Comparison of ENCODE assay signal across 8 cellular contexts in the genomic region with DNA sequence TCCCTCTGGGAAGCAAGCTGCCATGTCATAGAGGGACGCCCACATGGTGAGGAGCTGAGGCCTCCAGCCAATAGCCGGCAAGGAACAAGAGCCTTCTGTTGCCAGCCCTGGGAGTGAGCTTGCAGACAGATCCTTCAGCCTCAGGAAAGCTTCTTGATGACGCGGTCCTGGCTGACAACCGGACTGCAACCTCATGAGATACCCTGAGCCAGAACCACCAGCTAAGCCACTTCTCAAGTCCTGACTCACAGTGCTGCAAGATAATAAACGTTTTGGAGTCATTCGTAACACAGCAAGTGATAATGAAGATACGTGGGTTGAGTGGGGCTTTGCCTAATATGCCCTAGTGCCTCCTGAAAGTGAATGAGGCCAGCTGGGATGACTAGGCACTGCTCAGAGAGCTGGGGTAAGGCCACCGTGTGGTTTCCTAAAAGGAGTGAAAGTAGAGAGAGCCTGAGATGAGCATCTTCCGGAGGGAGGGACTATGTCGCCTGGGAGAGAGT. TPM values are rescaled to one million over a fixed set of nuclear protein-coding genes. Genes with fewer than 3 reads are reported as not detected.
A peak's percentile ranks its signal among the peaks of the same experiment; 100 is the strongest.
DNase-seq lines count a peak whose midpoint lies in the region; ATAC-seq and TF ChIP-seq lines count a peak whose summit lies in the region.

No MANE protein-coding gene starts in this region.

- TF ChIP-seq EP300 in stomach (IDR thresholded peaks at IDR 0.05), result no peak

- H3K27ac ChIP-seq in caudate nucleus (ENCODE audit: low read depth, low read length) (no peak overlapping the region), stomach (peak overlapping the region in 3 of 5 donors; percentile 13 to 63 (median 52))

- DNase-seq in activated CD4-positive, CD25-positive, alpha-beta regulatory T cell treated with anti-CD3 and anti-CD28 coated beads, Interleukin-2, amount 50 U/mL, for 72 hours, result no peak
- DNase-seq in NCI-H460 (ENCODE audit: extremely low read depth, low read depth) (peak; percentile 88), caudate nucleus (lab: John Stamatoyannopoulos, UW) (peak in 45 of 61 donors; percentile 6 to 96 (median 28)), left lobe of liver (ENCODE audit: low spot score) (no peak), stomach (peak; percentile 39), amniotic stem cell (lab: John Stamatoyannopoulos, UW) (no peak)

- H3K27me3 ChIP-seq in stomach, result no peaks in the 10 kb centered on the region

- intact Hi-C loops in stomach (cut with DNase I; ENCODE audit: low total_unique reads), result no loop called here

- H3K9me3 ChIP-seq in stomach, result no peaks in the 10 kb centered on the region

- no peak for TF ChIP-seq POLR2A in stomach (IDR thresholded peaks at IDR 0.05)

- 45 to 59% (median 54%) methylated on average over 10 to 11 of the region's 11 CpGs for WGBS in stomach, 5 donors

- H3K4me3 ChIP-seq in stomach, result no peak overlapping the region

- peaks cover 0 to 3% (median 0%) of the 10 kb centered on the region in 4 donors for H3K4me1 ChIP-seq in stomach

- peak; percentile 77 to 84 for ATAC-seq in activated CD4-positive, CD25-positive, alpha-beta regulatory T cell treated with anti-CD3 and anti-CD28 coated beads, Interleukin-2, amount 50 U/mL, for 24 hours
- ATAC-seq in HG02571 (IDR thresholded peaks at IDR 0.05; ENCODE audit: unreplicated experiment) (peak; percentile 94), left lobe of liver (peak; percentile 48)

- no peaks in the 10 kb centered on the region for H3K36me3 ChIP-seq in stomach

- TF ChIP-seq CTCF in stomach (IDR thresholded peaks at IDR 0.05), result no peak

RNA-seq across cellular contexts. Expression of a gene that starts 53.8 kb away (rescaled TPM):
- total RNA-seq in NCI-H460 (2014; rRNA removed; shearing (Covaris generic)), result 4.6 and 5.0 TPM in 2 replicates
- 12.7 and 16.2 TPM in 2 replicates for polyA plus RNA-seq in NCI-H460 (2014; cell fraction: nucleus; rRNA removed)
- total RNA-seq in left lobe of liver (5.4 TPM), stomach (10 to 100 TPM in 3 of 5 donors, 1 to 10 TPM in 2; 3.5 to 33.5 (median 13.2) TPM)
- 1 to 10 TPM; 2.4 to 9.7 (median 3.5) TPM for polyA plus RNA-seq in stomach

Comparison
In these comparisons a context has a peak if more than half of its experiments do, and no peak if none do; other contexts are left out.
1. DNase-seq: peak in NCI-H460 (single experiment), caudate nucleus (45 of 61) and stomach (single experiment); none in activated CD4-positive, CD25-positive, alpha-beta regulatory T cell treated with anti-CD3 and anti-CD28 coated beads, Interleukin-2, amount 50 U/mL, for 72 hours (single experiment), left lobe of liver (single experiment) and amniotic stem cell (single experiment).
2. Peak in every context shown above with its lines, with median percentiles within 50 percentile points of each other: ATAC-seq.